In genomic region chr3:185831195-185831594, GRCh38 we compare ENCODE assay signal across 20 cellular contexts.
"Had no signal": no experiment of that assay in that cellular context is flagged by ENCODE, and none has a peak within 500 bp of the region (broad histone marks: within the 10 kb centered on the region; RNA-seq: fewer than 3 reads in every experiment).

No MANE protein-coding gene starts in this region.

- DNase-seq: activated CD4-positive, alpha-beta memory T cell treated with anti-CD3 and anti-CD28 coated beads, Interleukin-2, amount 10 ng/mL, durations not matched to agents 7 days and 5 days; activated CD4-positive, alpha-beta T cell treated with anti-CD3 and anti-CD28 coated beads, Interleukin-2, amount 10 ng/mL, durations not matched to agents 24 days and 14 days; activated effector memory CD4-positive, alpha-beta T cell treated with Interleukin-2 at 50 U/mL for 16 hours; activated naive CD4-positive, alpha-beta T cell treated with anti-CD3 and anti-CD28 coated beads, Interleukin-2, amount 10 ng/mL, durations not matched to agents 7 days and 5 days; activated T-cell treated with anti-CD3 and anti-CD28 coated beads, Interleukin-2, amount 50 U/mL, for 72 hours; amygdala; cerebellar nuclear complex; esophagus squamous epithelium; heart left ventricle; naive thymus-derived CD4-positive, alpha-beta T cell; occipital lobe; small intestine; stimulated activated CD4-positive, alpha-beta T cell treated with anti-CD3 and anti-CD28 coated beads, Interleukin-2, amount 100 ng/mL, for 24 hours; stimulated activated naive CD8-positive, alpha-beta T cell treated with anti-CD3 and anti-CD28 coated beads, Interleukin-15, amount 100 ng/mL, for 72 hours; tibial artery had no signal

- H3K27ac ChIP-seq: coronary artery, esophagus squamous epithelium, gastroesophageal sphincter, heart left ventricle, tibial artery had no signal

- H3K4me3 ChIP-seq: coronary artery, esophagus squamous epithelium, gastroesophageal sphincter, heart left ventricle, lung, tibial artery had no signal

- ATAC-seq: activated T-cell treated with anti-CD3 and anti-CD28 coated beads, Interleukin-2, amount 50 U/mL, for 72 hours; gastroesophageal sphincter; heart left ventricle; naive thymus-derived CD4-positive, alpha-beta T cell; sciatic nerve; stimulated activated effector memory CD8-positive, alpha-beta T cell treated with anti-CD3 and anti-CD28 coated beads, Interleukin-12 subunit alpha, Interleukin-12 subunit beta, amount 100 ng/mL, for 72 hours; stimulated activated naive CD8-positive, alpha-beta T cell treated with anti-CD3 and anti-CD28 coated beads, Interleukin-15, amount 100 ng/mL, for 72 hours had no signal

- H3K36me3 ChIP-seq: esophagus squamous epithelium, gastroesophageal sphincter, heart left ventricle, tibial artery had no signal

- H3K9me3 ChIP-seq: esophagus squamous epithelium, gastroesophageal sphincter, heart left ventricle, tibial artery had no signal
